In the genomic region with DNA sequence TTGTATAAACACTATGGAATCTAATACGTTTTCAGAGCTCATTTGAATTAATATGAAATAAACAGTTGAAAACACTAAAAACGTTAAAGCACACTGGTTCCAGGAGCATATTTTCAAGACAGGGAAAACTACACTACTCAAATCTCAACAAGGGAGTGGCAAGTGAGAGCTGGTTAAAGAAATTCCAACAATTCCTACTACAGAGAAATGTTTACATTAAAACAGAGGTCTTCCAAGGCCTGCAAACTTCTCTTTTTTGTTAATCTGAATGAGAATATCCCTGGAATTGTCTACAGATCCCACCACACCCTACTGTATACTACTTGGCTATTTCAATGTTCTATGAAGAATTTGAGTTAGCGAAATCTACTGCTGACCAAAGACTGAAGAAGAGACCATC, we compare ENCODE assay signal across 16 cellular contexts.
DNase-seq lines count a peak whose midpoint lies in the region; ATAC-seq and TF ChIP-seq lines count a peak whose summit lies in the region.
"Had no signal": no experiment of that assay in that cellular context is flagged by ENCODE, and none has a peak within 500 bp of the region (broad histone marks: within the 10 kb centered on the region; RNA-seq: fewer than 3 reads in every experiment).

No MANE protein-coding gene starts in this region.

- no peak overlapping the region for H3K4me3 Mint-ChIP-seq in mesothelial cell of epicardium
- H3K4me3 Mint-ChIP-seq: CD4-positive, alpha-beta memory T cell had no signal

- no peak for ATAC-seq in HG02588 (IDR thresholded peaks at IDR 0.05; ENCODE audit: unreplicated experiment)

- H3K27ac ChIP-seq in SJSA1, result peak overlapping the region; percentile 75

- H3K9me3 ChIP-seq in SJSA1 (replicated peaks), result no peaks in the 10 kb centered on the region

- no peak overlapping the region for H3K4me3 ChIP-seq in SJSA1
- H3K4me3 ChIP-seq in fibroblast of the aortic adventitia (ENCODE audit: low read depth, low read length), result no peak overlapping the region

- no peaks in the 10 kb centered on the region for H3K27me3 Mint-ChIP-seq in mesothelial cell of epicardium (ENCODE audit: low read depth)
- H3K27me3 Mint-ChIP-seq: CD4-positive, alpha-beta memory T cell had no signal

- DNase-seq in EL (peak; percentile 12), SJSA1 (ENCODE audit: low read depth in 1 of 2, low spot score in 2 of 2) (peak in 1 of 2 experiments; percentile 68), fibroblast of the aortic adventitia (ENCODE audit: low read depth) (peak; percentile 13), mesothelial cell of epicardium (ENCODE audit: low spot score in 2 of 2, unreplicated experiment in 2 of 2) (no peak), foreskin melanocyte (no peak), DMS53 treated with DMSO at 0.1 percent for 48 hours (lab: John Stamatoyannopoulos, UW; ENCODE audit: unreplicated experiment) (no peak)
- DNase-seq: CD4-positive, alpha-beta memory T cell; DMS79; KBM-7; NCI-H1417 treated with DMSO at 0.1 percent for 48 hours; NCI-H2029; NCI-H2171; NCI-H748 treated with DMSO at 0.1 percent for 48 hours; OCI-M1; SIG-M5 had no signal

- H3K4me1 Mint-ChIP-seq in mesothelial cell of epicardium, result peaks cover 5% of the 10 kb centered on the region

- TF ChIP-seq CTCF in fibroblast of the aortic adventitia (IDR thresholded peaks at IDR 0.05; ENCODE audit: insufficient read depth, low read length) (no peak), mesothelial cell of epicardium (IDR thresholded peaks at IDR 0.05; ENCODE audit: unreplicated experiment) (no peak)

- H3K36me3 ChIP-seq in SJSA1, result no peaks in the 10 kb centered on the region

- H3K27me3 ChIP-seq in SJSA1 (replicated peaks), result no peaks in the 10 kb centered on the region

- peak overlapping the region; percentile 78 for H3K27ac Mint-ChIP-seq in mesothelial cell of epicardium

- peaks cover 17% of the 10 kb centered on the region for H3K4me1 ChIP-seq in SJSA1 (replicated peaks)

- H3K36me3 Mint-ChIP-seq in mesothelial cell of epicardium, result peaks cover 25% of the 10 kb centered on the region

- H3K9me3 Mint-ChIP-seq in mesothelial cell of epicardium, result peaks cover 30% of the 10 kb centered on the region

Comparison
In these comparisons a context has a peak if more than half of its experiments do, and no peak if none do; other contexts are left out.
1. DNase-seq: peak in EL (single experiment) and fibroblast of the aortic adventitia (single experiment); none in mesothelial cell of epicardium (0 of 2), foreskin melanocyte (single experiment) and DMS53 treated with DMSO at 0.1 percent for 48 hours (single experiment).